Comparison of ENCODE assay signal across 8 cellular contexts in the genomic region with DNA sequence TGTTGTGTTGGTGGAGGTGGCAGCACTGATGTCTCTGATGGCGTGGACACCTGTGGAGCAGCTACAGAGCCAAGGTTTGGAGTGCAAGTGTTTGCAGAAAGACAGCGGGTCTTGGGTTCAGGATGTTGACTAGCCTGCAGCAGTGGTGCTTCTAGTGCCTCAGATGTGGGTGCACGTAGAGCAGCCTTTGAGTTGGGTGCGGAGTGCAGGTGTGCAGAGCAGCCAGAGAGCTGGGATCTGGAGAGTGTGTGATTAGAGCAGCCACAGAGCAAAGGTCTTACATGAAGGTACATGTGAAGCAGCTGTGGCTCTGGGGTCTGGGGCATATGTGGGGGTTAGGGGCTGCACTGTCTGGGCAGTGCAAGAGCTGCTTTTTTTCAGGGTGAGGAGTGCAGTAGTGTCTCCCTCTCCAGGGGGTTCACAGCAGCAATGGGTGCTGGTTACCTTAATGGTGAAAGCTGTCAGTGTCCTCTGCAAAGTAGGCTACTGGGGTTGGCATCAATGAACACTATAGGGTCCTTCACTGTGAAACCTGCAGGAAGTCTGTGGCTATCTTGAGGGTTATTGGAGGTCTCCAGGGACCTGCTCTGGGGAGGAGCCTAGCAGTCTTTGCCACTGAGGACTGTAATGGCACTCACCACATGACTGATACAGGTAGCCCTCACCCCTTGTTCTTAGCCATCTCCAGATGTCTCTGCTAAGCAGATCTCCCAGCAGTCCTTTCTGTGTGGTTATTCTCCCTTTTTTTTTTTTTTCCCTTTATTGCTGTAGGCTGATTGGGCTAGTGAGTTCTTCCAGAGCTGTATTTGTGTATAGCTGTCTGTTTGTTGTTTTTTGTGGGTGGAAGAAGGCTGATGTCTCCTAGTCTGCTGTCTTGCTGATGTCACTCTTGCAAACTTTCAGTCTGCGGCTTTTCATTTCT. TPM values are rescaled to one million over a fixed set of nuclear protein-coding genes. Genes with fewer than 3 reads are reported as not detected.
DNase-seq lines count a peak whose midpoint lies in the region; ATAC-seq, FAIRE-seq and TF ChIP-seq lines count a peak whose summit lies in the region.

No MANE protein-coding gene starts in this region.

- FAIRE-seq in astrocyte (lab: Jason Lieb, UNC), result no peak

- peaks cover 29% of the 10 kb centered on the region for H3K36me3 ChIP-seq in CD4-positive, alpha-beta memory T cell (ENCODE audit: insufficient read depth, low read length)
- H3K36me3 ChIP-seq in astrocyte (ENCODE audit: insufficient read depth, low read length) (peaks cover 43% of the 10 kb centered on the region), BE2C (peaks cover 30% of the 10 kb centered on the region), left ventricle myocardium inferior (peaks cover 77% of the 10 kb centered on the region)

- peak overlapping the region; percentile 35 for H3K27ac ChIP-seq in CD4-positive, alpha-beta memory T cell (ENCODE audit: low read depth, low read length)
- H3K27ac ChIP-seq in astrocyte (ENCODE audit: low read depth, low read length), result no peak overlapping the region
- H3K27ac ChIP-seq in left ventricle myocardium inferior (replicated peaks), result no peak overlapping the region

- H3K79me2 ChIP-seq in astrocyte (ENCODE audit: insufficient read depth, low read length), result peaks cover 70% of the 10 kb centered on the region

- no peak overlapping the region for H2AFZ ChIP-seq in astrocyte (ENCODE audit: low read depth, low read length)

- H3K4me3 ChIP-seq in CD4-positive, alpha-beta memory T cell (ENCODE audit: low read length in 2 of 2), result peak overlapping the region in 1 of 2 donors; percentile 33
- H3K4me3 ChIP-seq in astrocyte (ENCODE audit: insufficient read depth, low read depth, low read length), result no peak overlapping the region
- no peak overlapping the region for H3K4me3 ChIP-seq in BE2C (ENCODE audit: low read depth, low read length)
- H3K4me3 ChIP-seq in left ventricle myocardium inferior, result no peak overlapping the region

- H3K9me3 Mint-ChIP-seq in CD4-positive, alpha-beta memory T cell, result peaks cover 0 to 18% (median 5%) of the 10 kb centered on the region in 8 donors
- H3K9me3 Mint-ChIP-seq in astrocyte (ENCODE audit: unreplicated experiment), result no peaks in the 10 kb centered on the region

- DNase-seq in CD4-positive, alpha-beta memory T cell, result peak; percentile 56 to 62 (median 58)
- no peak for DNase-seq in astrocyte (ENCODE audit: low read depth)
- DNase-seq in BE2C, result no peak
- DNase-seq in left ventricle myocardium inferior, result no peak

- H3K9me3 ChIP-seq in CD4-positive, alpha-beta memory T cell (ENCODE audit: control insufficient read depth in 1 of 2, low read length in 2 of 2), result no peaks in the 10 kb centered on the region
- no peaks in the 10 kb centered on the region for H3K9me3 ChIP-seq in astrocyte (ENCODE audit: insufficient read depth, low read depth, low read length)
- no peaks in the 10 kb centered on the region for H3K9me3 ChIP-seq in BE2C
- peaks cover 23% of the 10 kb centered on the region for H3K9me3 ChIP-seq in left ventricle myocardium inferior (replicated peaks)

- intact Hi-C loops in CD4-positive, alpha-beta memory T cell (cut with micrococcal nuclease), result loop anchor here (1.0 kb wide), 1 partner anchor 14 kb away; a partner anchor contains a TSS
- intact Hi-C loops in left ventricle myocardium inferior (cut with micrococcal nuclease), result no loop called here

- POLR2A ChIA-PET in CD4-positive, alpha-beta memory T cell (lab: Charles Lee; ENCODE audit: partially characterized antibody), result interaction anchor here (1.1 to 2.0 kb wide), 9 partner anchors 12 to 92 kb away, joined by 3 to 10 read pairs (median 5); no protein-coding TSS in a partner anchor

- peaks cover 54 to 64% of the 10 kb centered on the region in 2 donors for H3K36me3 Mint-ChIP-seq in CD4-positive, alpha-beta memory T cell
- peaks cover 21% of the 10 kb centered on the region for H3K36me3 Mint-ChIP-seq in astrocyte (ENCODE audit: low read depth, unreplicated experiment)

- peaks cover 41 to 76% (median 46%) of the 10 kb centered on the region in 4 donors for H3K4me1 Mint-ChIP-seq in CD4-positive, alpha-beta memory T cell
- H3K4me1 Mint-ChIP-seq in astrocyte (ENCODE audit: low read depth, unreplicated experiment), result peaks cover 11% of the 10 kb centered on the region

- no peak overlapping the region for H3K9ac ChIP-seq in astrocyte (ENCODE audit: low read length)

- H3K4me3 Mint-ChIP-seq in CD4-positive, alpha-beta memory T cell, result peak overlapping the region; percentile 68 to 79 (median 74)
- no peak overlapping the region for H3K4me3 Mint-ChIP-seq in astrocyte (ENCODE audit: unreplicated experiment)

- peaks cover 53% of the 10 kb centered on the region for H4K20me1 ChIP-seq in astrocyte (ENCODE audit: insufficient read depth, low read length)

- H3K27me3 ChIP-seq in CD4-positive, alpha-beta memory T cell (ENCODE audit: insufficient read depth, low read length), result no peaks in the 10 kb centered on the region
- no peaks in the 10 kb centered on the region for H3K27me3 ChIP-seq in astrocyte (ENCODE audit: insufficient read depth, low read length)
- no peaks in the 10 kb centered on the region for H3K27me3 ChIP-seq in BE2C
- H3K27me3 ChIP-seq in left ventricle myocardium inferior (ENCODE audit: low read depth), result no peaks in the 10 kb centered on the region

- ATAC-seq in GM19467 (IDR thresholded peaks at IDR 0.05; ENCODE audit: unreplicated experiment), result peak; percentile 93
- peak; percentile 62 for ATAC-seq in HG03521 (IDR thresholded peaks at IDR 0.05; ENCODE audit: unreplicated experiment)
- no peak for ATAC-seq in HG02870 (IDR thresholded peaks at IDR 0.05; ENCODE audit: unreplicated experiment)
- ATAC-seq in SK-N-SH treated with all-trans-retinoic acid at 6 μM for 48 hours, result no peak

- H3K4me1 ChIP-seq in CD4-positive, alpha-beta memory T cell (ENCODE audit: insufficient read depth, low read length), result peaks cover 55% of the 10 kb centered on the region
- H3K4me1 ChIP-seq in astrocyte (ENCODE audit: insufficient read depth, low read length) (no peaks in the 10 kb centered on the region), BE2C (no peaks in the 10 kb centered on the region), left ventricle myocardium inferior (peaks cover 8% of the 10 kb centered on the region)

- peak overlapping the region; percentile 86 to 99 (median 93) for H3K27ac Mint-ChIP-seq in CD4-positive, alpha-beta memory T cell
- H3K27ac Mint-ChIP-seq in astrocyte (ENCODE audit: unreplicated experiment), result peak overlapping the region; percentile 29

- no peaks in the 10 kb centered on the region for H3K27me3 Mint-ChIP-seq in CD4-positive, alpha-beta memory T cell
- no peaks in the 10 kb centered on the region for H3K27me3 Mint-ChIP-seq in astrocyte (ENCODE audit: low read depth, unreplicated experiment)

- H3K4me2 ChIP-seq in astrocyte (ENCODE audit: low read length), result no peak overlapping the region

- TF ChIP-seq CTCF in astrocyte (IDR thresholded peaks at IDR 0.05; ENCODE audit: insufficient read depth, low read depth, low read length) (no peak), BE2C (IDR thresholded peaks at IDR 0.05; ENCODE audit: low read depth, low read length) (no peak), left ventricle myocardium inferior (IDR thresholded peaks at IDR 0.05; ENCODE audit: borderline replicate concordance) (no peak)

- CTCF ChIA-PET in CD4-positive, alpha-beta memory T cell (lab: Charles Lee; ENCODE audit: partially characterized antibody), result interaction anchor here (0.7 to 2.3 kb wide), 12 partner anchors 9 to 305 kb away, joined by 3 to 11 read pairs (median 4); no protein-coding TSS in a partner anchor

TF ChIP-seq in SK-N-SH treated with all-trans-retinoic acid at 6 μM for 48 hours, 23 proteins besides CTCF, POLR2A, EP300 and RAD21 (continues in another document):
- TF ChIP-seq ZNF8 (CRISPR knock-in tag; IDR thresholded peaks at IDR 0.05) (no peak), PPARA (CRISPR knock-in tag; IDR thresholded peaks at IDR 0.05; ENCODE audit: borderline replicate concordance) (no peak), BACH2 (CRISPR knock-in tag; IDR thresholded peaks at IDR 0.05; ENCODE audit: borderline replicate concordance) (no peak), ZNF70 (CRISPR knock-in tag; IDR thresholded peaks at IDR 0.05) (no peak), RARB (CRISPR knock-in tag; IDR thresholded peaks at IDR 0.05) (no peak)
- TF ChIP-seq, protein P1, sequence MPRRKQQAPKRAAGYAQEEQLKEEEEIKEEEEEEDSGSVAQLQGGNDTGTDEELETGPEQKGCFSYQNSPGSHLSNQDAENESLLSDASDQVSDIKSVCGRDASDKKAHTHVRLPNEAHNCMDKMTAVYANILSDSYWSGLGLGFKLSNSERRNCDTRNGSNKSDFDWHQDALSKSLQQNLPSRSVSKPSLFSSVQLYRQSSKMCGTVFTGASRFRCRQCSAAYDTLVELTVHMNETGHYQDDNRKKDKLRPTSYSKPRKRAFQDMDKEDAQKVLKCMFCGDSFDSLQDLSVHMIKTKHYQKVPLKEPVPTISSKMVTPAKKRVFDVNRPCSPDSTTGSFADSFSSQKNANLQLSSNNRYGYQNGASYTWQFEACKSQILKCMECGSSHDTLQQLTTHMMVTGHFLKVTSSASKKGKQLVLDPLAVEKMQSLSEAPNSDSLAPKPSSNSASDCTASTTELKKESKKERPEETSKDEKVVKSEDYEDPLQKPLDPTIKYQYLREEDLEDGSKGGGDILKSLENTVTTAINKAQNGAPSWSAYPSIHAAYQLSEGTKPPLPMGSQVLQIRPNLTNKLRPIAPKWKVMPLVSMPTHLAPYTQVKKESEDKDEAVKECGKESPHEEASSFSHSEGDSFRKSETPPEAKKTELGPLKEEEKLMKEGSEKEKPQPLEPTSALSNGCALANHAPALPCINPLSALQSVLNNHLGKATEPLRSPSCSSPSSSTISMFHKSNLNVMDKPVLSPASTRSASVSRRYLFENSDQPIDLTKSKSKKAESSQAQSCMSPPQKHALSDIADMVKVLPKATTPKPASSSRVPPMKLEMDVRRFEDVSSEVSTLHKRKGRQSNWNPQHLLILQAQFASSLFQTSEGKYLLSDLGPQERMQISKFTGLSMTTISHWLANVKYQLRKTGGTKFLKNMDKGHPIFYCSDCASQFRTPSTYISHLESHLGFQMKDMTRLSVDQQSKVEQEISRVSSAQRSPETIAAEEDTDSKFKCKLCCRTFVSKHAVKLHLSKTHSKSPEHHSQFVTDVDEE (CRISPR knock-in tag; IDR thresholded peaks at IDR 0.05), result no peak

RNA-seq across cellular contexts. Expression of a gene that starts 14.3 kb away (rescaled TPM):
- 10 to 100 TPM; 60.9 to 61.2 TPM for total RNA-seq in CD4-positive, alpha-beta memory T cell
- polyA plus RNA-seq in CD4-positive, alpha-beta memory T cell, result 10 to 100 TPM; 28.8 to 33.4 TPM
- total RNA-seq in astrocyte (69.9 and 72.0 TPM in 2 replicates), left ventricle myocardium inferior (30.4 TPM)
- polyA plus RNA-seq in BE2C (2012; ENCODE audit: insufficient read depth, insufficient read length, low read depth), result 21.0 TPM

RNA-seq across cellular contexts. Expression of a gene that starts 44.1 kb away (rescaled TPM):
- total RNA-seq in CD4-positive, alpha-beta memory T cell, result 100 to 1,000 TPM; 197 to 198 TPM
- polyA plus RNA-seq in CD4-positive, alpha-beta memory T cell, result 10 to 100 TPM; 82.5 to 86.3 TPM
- 2.2 and 2.6 TPM in 2 replicates for total RNA-seq in astrocyte
- polyA plus RNA-seq in BE2C (2012; ENCODE audit: insufficient read depth, insufficient read length, low read depth), result 0.52 TPM
- 8.1 TPM for total RNA-seq in left ventricle myocardium inferior

Comparison
In these comparisons a context has a peak if more than half of its experiments do, and no peak if none do; other contexts are left out.
1. DNase-seq: peak in CD4-positive, alpha-beta memory T cell (5 of 5); none in astrocyte (single experiment), BE2C (single experiment) and left ventricle myocardium inferior (single experiment).
2. ATAC-seq: peak in GM19467 (single experiment) and HG03521 (single experiment); none in HG02870 (single experiment) and SK-N-SH treated with all-trans-retinoic acid at 6 μM for 48 hours (single experiment).
3. RNA of a gene that starts 44.1 kb away (total RNA-seq): 197 to 198 TPM in CD4-positive, alpha-beta memory T cell; 8.1 TPM in left ventricle myocardium inferior (single experiment) and 2.2 to 2.6 TPM in astrocyte; every median in the first group is over 10 times any median in the second.